14 cellular contexts compared by ENCODE assay signal in genomic region chr3:177126015-177126773, GRCh38.
A peak's percentile ranks its signal among the peaks of the same experiment; 100 is the strongest.
DNase-seq lines count a peak whose midpoint lies in the region; ATAC-seq, FAIRE-seq and TF ChIP-seq lines count a peak whose summit lies in the region.
"Had no signal": no experiment of that assay in that cellular context is flagged by ENCODE, and none has a peak within 500 bp of the region (broad histone marks: within the 10 kb centered on the region; RNA-seq: fewer than 3 reads in every experiment).

No MANE protein-coding gene starts in this region.

- no peak for FAIRE-seq in D721Med (lab: Jason Lieb, UNC)

- H3K27ac ChIP-seq in coronary artery, result no peak overlapping the region
- H3K27ac ChIP-seq: BLaER1, stomach had no signal

- TF ChIP-seq CTCF in epithelial cell of proximal tubule (conservative IDR thresholded peaks at IDR 0.05; ENCODE audit: low read depth, low read length) (no peak), D721Med (IDR thresholded peaks at IDR 0.05; ENCODE audit: insufficient read depth, missing control alignments) (no peak), coronary artery (IDR thresholded peaks at IDR 0.05) (no peak)

- peak; percentile 30 for DNase-seq in AG08396 (ENCODE audit: low spot score)
- peak; percentile 14 for DNase-seq in NCI-H69 (lab: John Stamatoyannopoulos, UW)
- DNase-seq in epithelial cell of proximal tubule (ENCODE audit: low read depth), result peak; percentile 32
- peak; percentile 58 for DNase-seq in myocyte (ENCODE audit: low read depth)
- DNase-seq in stimulated activated CD4-positive, alpha-beta T cell treated with anti-CD3 and anti-CD28 coated beads, Interleukin-4, amount 100 ng/mL, for 1 hour, result no peak
- no peak for DNase-seq in D721Med (ENCODE audit: insufficient read length, low spot score)
- no peak for DNase-seq in coronary artery (ENCODE audit: low spot score)
- DNase-seq: activated CD4-positive, alpha-beta T cell treated with anti-CD3 and anti-CD28 coated beads, Interleukin-2, amount 50 U/mL, for 1 hour; activated naive CD4-positive, alpha-beta T cell; NCI-H510A; stomach had no signal

- H3K4me3 ChIP-seq in epithelial cell of proximal tubule (ENCODE audit: low read depth, low read length), result no peak overlapping the region
- H3K4me3 ChIP-seq in coronary artery, result no peak overlapping the region
- H3K4me3 ChIP-seq: BLaER1, stomach had no signal

- no peak for ATAC-seq in HG02798 (IDR thresholded peaks at IDR 0.05; ENCODE audit: poor library complexity, unreplicated experiment)
- ATAC-seq: HCT116 had no signal

Comparison
In these comparisons a context has a peak if more than half of its experiments do, and no peak if none do; other contexts are left out.
1. DNase-seq: peak in AG08396 (single experiment), NCI-H69 (single experiment), epithelial cell of proximal tubule (single experiment) and myocyte (single experiment); none in stimulated activated CD4-positive, alpha-beta T cell treated with anti-CD3 and anti-CD28 coated beads, Interleukin-4, amount 100 ng/mL, for 1 hour (single experiment), D721Med (single experiment) and coronary artery (single experiment).